20 cellular contexts compared by ENCODE assay signal in genomic region chr1:160620942-160621632, GRCh38. TPM values are rescaled to one million over a fixed set of nuclear protein-coding genes. Genes with fewer than 3 reads are reported as not detected.
DNase-seq lines count a peak whose midpoint lies in the region; ATAC-seq and TF ChIP-seq lines count a peak whose summit lies in the region.
"Had no signal": no experiment of that assay in that cellular context is flagged by ENCODE, and none has a peak within 500 bp of the region (broad histone marks: within the 10 kb centered on the region; RNA-seq: fewer than 3 reads in every experiment).

No MANE protein-coding gene starts in this region.

- H3K4me3 Mint-ChIP-seq in CD4-positive, alpha-beta T cell: no peak overlapping the region
- H3K4me3 Mint-ChIP-seq in activated B cell treated with CpG ODN at 0.5 μM for 24 hours: peak overlapping the region; percentile 69

- H3K27ac Mint-ChIP-seq in CD4-positive, alpha-beta T cell: peak overlapping the region; percentile 97
- H3K27ac Mint-ChIP-seq in activated B cell treated with CpG ODN at 0.5 μM for 24 hours: peak overlapping the region; percentile 87

- H3K27ac ChIP-seq in CD4-positive, alpha-beta T cell (ENCODE audit: low read depth, low read length): no peak overlapping the region
- peak overlapping the region; percentile 57 for H3K27ac ChIP-seq in DND-41 (ENCODE audit: low read length)
- H3K27ac ChIP-seq in effector memory CD4-positive, alpha-beta T cell (ENCODE audit: insufficient read depth, low read length, poor library complexity, severe bottlenecking): peak overlapping the region; percentile 14
- H3K27ac ChIP-seq: colonic mucosa, epithelial cell of prostate, neutrophil, upper lobe of right lung had no signal

- H3K9me3 ChIP-seq in CD4-positive, alpha-beta T cell (ENCODE audit: control insufficient read depth, low read length): no peaks in the 10 kb centered on the region
- H3K9me3 ChIP-seq in DND-41 (ENCODE audit: insufficient read depth, low read length, severe bottlenecking): no peaks in the 10 kb centered on the region
- H3K9me3 ChIP-seq in effector memory CD4-positive, alpha-beta T cell (ENCODE audit: control insufficient read depth, low read length): no peaks in the 10 kb centered on the region
- H3K9me3 ChIP-seq: BE2C, colonic mucosa, neutrophil, upper lobe of right lung had no signal

- no peak overlapping the region for H3K4me3 ChIP-seq in DND-41 (ENCODE audit: low read depth in 1 of 2, low read length in 2 of 2)
- H3K4me3 ChIP-seq in effector memory CD4-positive, alpha-beta T cell (ENCODE audit: insufficient read depth, low read depth, low read length, poor library complexity, severe bottlenecking): no peak overlapping the region
- H3K4me3 ChIP-seq: colonic mucosa, upper lobe of right lung had no signal

- H3K27me3 ChIP-seq in CD4-positive, alpha-beta T cell (ENCODE audit: control insufficient read depth, insufficient read depth, low read length): no peaks in the 10 kb centered on the region
- no peaks in the 10 kb centered on the region for H3K27me3 ChIP-seq in DND-41 (ENCODE audit: insufficient read depth, low read length, poor library complexity)
- no peaks in the 10 kb centered on the region for H3K27me3 ChIP-seq in effector memory CD4-positive, alpha-beta T cell (replicated peaks; ENCODE audit: control insufficient read depth, insufficient read depth, low read length, poor library complexity, severe bottlenecking)
- H3K27me3 ChIP-seq: colonic mucosa, neutrophil, upper lobe of right lung had no signal

- no peaks in the 10 kb centered on the region for H3K9me3 Mint-ChIP-seq in CD4-positive, alpha-beta T cell
- peaks cover 5% of the 10 kb centered on the region for H3K9me3 Mint-ChIP-seq in activated B cell treated with CpG ODN at 0.5 μM for 24 hours

- POLR2A ChIA-PET in CD4-positive, alpha-beta T cell (lab: Charles Lee): no interaction called here
- POLR2A ChIA-PET in activated B cell treated with CpG ODN at 0.5 μM for 24 hours (lab: Charles Lee): interaction anchor here (0.7 to 10.1 kb wide), 8 partner anchors 21 to 169 kb away, joined by 3 to 60 read pairs (median 7); partner anchors contain the start of gene SLAMF1

- no peak overlapping the region for H3K4me2 ChIP-seq in DND-41 (ENCODE audit: insufficient read depth, low read length)

- H3K36me3 ChIP-seq in DND-41 (ENCODE audit: insufficient read depth, low read length): no peaks in the 10 kb centered on the region
- H3K36me3 ChIP-seq in effector memory CD4-positive, alpha-beta T cell (ENCODE audit: control insufficient read depth, insufficient read depth, low read length): peaks cover 32% of the 10 kb centered on the region
- H3K36me3 ChIP-seq: BE2C, colonic mucosa, neutrophil, upper lobe of right lung had no signal

- intact Hi-C loops in CD4-positive, alpha-beta T cell (cut with DNase I, micrococcal nuclease): loop anchor here in 1 of 2 experiments (5.0 kb wide), 1 partner anchor 146 kb away; no protein-coding TSS in a partner anchor
- intact Hi-C loops in activated B cell treated with CpG ODN at 0.5 μM for 24 hours (cut with micrococcal nuclease): loop anchor here (5.0 to 10.0 kb wide), 2 partner anchors 146 to 1606 kb away; no protein-coding TSS in a partner anchor

- CTCF ChIA-PET in CD4-positive, alpha-beta T cell (lab: Charles Lee): interaction anchor here (0.9 to 5.2 kb wide), 3 partner anchors 55 to 58 kb away, joined by 3 to 37 read pairs (median 7); no protein-coding TSS in a partner anchor
- CTCF ChIA-PET in activated B cell treated with CpG ODN at 0.5 μM for 24 hours (lab: Charles Lee): interaction anchor here (1.0 to 6.8 kb wide), 5 partner anchors 10 to 61 kb away, joined by 3 to 60 read pairs (median 3); no protein-coding TSS in a partner anchor

- H3K36me3 Mint-ChIP-seq in CD4-positive, alpha-beta T cell (ENCODE audit: low read depth): peaks cover 95% of the 10 kb centered on the region
- peaks cover 85% of the 10 kb centered on the region for H3K36me3 Mint-ChIP-seq in activated B cell treated with CpG ODN at 0.5 μM for 24 hours (ENCODE audit: low read depth)

- peaks cover 96% of the 10 kb centered on the region for H3K4me1 Mint-ChIP-seq in CD4-positive, alpha-beta T cell (ENCODE audit: low read depth)
- H3K4me1 Mint-ChIP-seq in activated B cell treated with CpG ODN at 0.5 μM for 24 hours: peaks cover 76% of the 10 kb centered on the region

- no peaks in the 10 kb centered on the region for H3K79me2 ChIP-seq in DND-41 (ENCODE audit: insufficient read depth, low read length)

- DNase-seq in CD4-positive, alpha-beta T cell: no peak
- DNase-seq in DND-41: no peak
- DNase-seq in activated B cell treated with CpG ODN at 0.5 μM for 24 hours: no peak
- DNase-seq in effector memory CD4-positive, alpha-beta T cell: no peak
- DNase-seq in NCI-H82 (lab: John Stamatoyannopoulos, UW): no peak
- DNase-seq in DMS53 treated with DMSO at 0.1 percent for 48 hours (lab: John Stamatoyannopoulos, UW; ENCODE audit: unreplicated experiment): no peak
- DNase-seq in GM19240 (ENCODE audit: insufficient read length, low spot score): no peak
- no peak for DNase-seq in NCI-H128 (lab: John Stamatoyannopoulos, UW; ENCODE audit: unreplicated experiment)
- DNase-seq: activated CD4-positive, alpha-beta T cell treated with anti-CD3 and anti-CD28 coated beads for 4 hours; BE2C; colonic mucosa; left colon; midbrain; NCI-H524 treated with DMSO at 0.1 percent for 48 hours; stimulated activated naive CD4-positive, alpha-beta T cell treated with Interleukin-2 at 50 U/mL for 16 hours; upper lobe of right lung had no signal

- H3K4me1 ChIP-seq in DND-41 (ENCODE audit: insufficient read depth, low read length): peaks cover 56% of the 10 kb centered on the region
- peaks cover 35% of the 10 kb centered on the region for H3K4me1 ChIP-seq in effector memory CD4-positive, alpha-beta T cell (ENCODE audit: control insufficient read depth, insufficient read depth, low read length, poor library complexity, severe bottlenecking)
- H3K4me1 ChIP-seq: BE2C, colonic mucosa, upper lobe of right lung had no signal

- no peaks in the 10 kb centered on the region for H3K27me3 Mint-ChIP-seq in CD4-positive, alpha-beta T cell
- H3K27me3 Mint-ChIP-seq in activated B cell treated with CpG ODN at 0.5 μM for 24 hours: no peaks in the 10 kb centered on the region

- no peak for ATAC-seq in CD4-positive, alpha-beta T cell (ENCODE audit: poor library complexity)
- ATAC-seq in DND-41 (ENCODE audit: insufficient read depth, low read depth): no peak
- ATAC-seq in activated B cell treated with CpG ODN at 0.5 μM for 24 hours (ENCODE audit: low read depth): peak; percentile 38
- ATAC-seq: left colon had no signal

- no peak for TF ChIP-seq CTCF in CD4-positive, alpha-beta T cell (IDR thresholded peaks at IDR 0.05)
- TF ChIP-seq CTCF in DND-41 (IDR thresholded peaks at IDR 0.05; ENCODE audit: borderline replicate concordance, extremely low read depth, low read length, poor library complexity, severe bottlenecking) (no peak), activated B cell treated with CpG ODN at 0.5 μM for 24 hours (IDR thresholded peaks at IDR 0.05) (no peak)

- H3K9ac ChIP-seq in DND-41 (ENCODE audit: low read depth, low read length): no peak overlapping the region

- no peaks in the 10 kb centered on the region for H4K20me1 ChIP-seq in DND-41 (ENCODE audit: insufficient read depth, low read length)

- H2AFZ ChIP-seq in DND-41 (ENCODE audit: low read depth, low read length): peak overlapping the region; percentile 50; the same call in 1 of the 2 replicates

RNA-seq across cellular contexts. Expression of gene SLAMF1, which starts 25.8 kb away (rescaled TPM):
- 10 to 100 TPM; 39.4 to 39.8 TPM for total RNA-seq in CD4-positive, alpha-beta T cell
- 85.7 and 91.7 TPM in 2 replicates for total RNA-seq in activated B cell treated with CpG ODN at 0.5 μM for 24 hours
- total RNA-seq: Daoy, frontal cortex had no signal

RNA-seq across cellular contexts. Expression of gene CD84, which starts 41.8 kb away (rescaled TPM):
- 10 to 100 TPM; 32.7 to 36.9 TPM for total RNA-seq in CD4-positive, alpha-beta T cell
- 57.5 and 65.5 TPM in 2 replicates for total RNA-seq in activated B cell treated with CpG ODN at 0.5 μM for 24 hours
- total RNA-seq: Daoy had no signal
